In the genomic region with DNA sequence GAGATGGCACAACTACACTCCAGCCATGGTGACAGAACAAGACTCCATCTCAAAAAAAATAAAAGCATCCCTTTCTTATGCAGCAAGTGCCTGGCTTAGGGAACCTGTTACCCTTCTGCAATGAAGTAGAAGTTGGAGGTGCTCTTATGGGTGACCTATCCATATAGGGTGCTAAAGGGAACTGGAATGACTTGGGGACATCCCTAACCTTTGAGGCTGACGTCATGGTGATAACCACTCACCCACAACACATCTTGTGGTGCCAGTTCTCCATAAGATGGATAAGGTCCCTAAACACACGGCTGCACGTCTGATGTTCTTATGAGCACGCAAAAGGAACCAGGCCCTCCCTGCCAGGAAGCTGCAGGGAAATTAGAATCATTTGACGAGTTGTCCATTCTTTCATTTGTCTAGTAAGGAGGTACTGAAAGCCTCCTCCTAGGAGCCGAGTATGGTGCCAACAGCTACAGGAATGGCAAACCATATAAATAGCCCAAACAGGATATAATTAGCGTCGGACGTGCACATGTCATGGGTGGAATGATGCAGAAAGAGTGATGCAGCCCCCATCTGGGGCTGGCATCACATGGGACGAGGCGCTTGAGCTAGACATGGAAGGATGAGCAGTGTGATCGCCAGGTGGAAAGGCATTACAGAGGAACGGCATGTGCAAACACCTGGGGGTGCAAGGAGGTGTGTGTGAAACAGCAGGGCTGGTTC, we compare ENCODE assay signal across 16 cellular contexts.
"Had no signal": no experiment of that assay in that cellular context is flagged by ENCODE, and none has a peak within 500 bp of the region (broad histone marks: within the 10 kb centered on the region; RNA-seq: fewer than 3 reads in every experiment).

No MANE protein-coding gene starts in this region.

- H3K4me1 ChIP-seq: prostate gland had no signal

- H3K36me3 Mint-ChIP-seq: activated naive CD8-positive, alpha-beta T cell treated with anti-CD3 and anti-CD28 coated beads, Interleukin-2, amount 10 ng/mL, durations not matched to agents 7 days and 5 days; mesothelial cell of epicardium; naive thymus-derived CD4-positive, alpha-beta T cell had no signal

- H3K9me3 Mint-ChIP-seq: activated naive CD8-positive, alpha-beta T cell treated with anti-CD3 and anti-CD28 coated beads, Interleukin-2, amount 10 ng/mL, durations not matched to agents 7 days and 5 days; mesothelial cell of epicardium; naive thymus-derived CD4-positive, alpha-beta T cell; T-helper 1 cell treated with Interleukin-12 subunit alpha and Interleukin-12 subunit beta and Interleukin-4 antibody, amounts not matched to agents 30 μg/mL and 1 μg/mL, for 36 hours had no signal

- ATAC-seq: activated CD4-positive, CD25-positive, alpha-beta regulatory T cell treated with anti-CD3 and anti-CD28 coated beads, Interleukin-2, amount 50 U/mL, for 24 hours; naive thymus-derived CD4-positive, alpha-beta T cell; sciatic nerve; stimulated activated naive CD8-positive, alpha-beta T cell treated with anti-CD3 and anti-CD28 coated beads, Interleukin-15, Interleukin-2, amounts not matched to agents 100 U/mL and 50 U/mL, for 24 hours; upper lobe of right lung had no signal

- H3K36me3 ChIP-seq: prostate gland, suprapubic skin, upper lobe of right lung had no signal

- H3K27ac ChIP-seq: prostate gland, suprapubic skin had no signal

- H3K4me3 ChIP-seq: prostate gland, suprapubic skin had no signal

- H3K27me3 ChIP-seq: suprapubic skin, upper lobe of right lung had no signal

- H3K9me3 ChIP-seq: prostate gland, suprapubic skin, upper lobe of right lung had no signal

- DNase-seq: activated CD4-positive, alpha-beta T cell treated with anti-CD3 and anti-CD28 coated beads, Interleukin-2, amount 50 U/mL, for 4 hours; activated effector memory CD4-positive, alpha-beta T cell treated with anti-CD3 and anti-CD28 coated beads, Interleukin-2, amount 50 U/mL, for 16 hours; activated naive CD8-positive, alpha-beta T cell treated with anti-CD3 and anti-CD28 coated beads, Interleukin-2, amount 10 ng/mL, durations not matched to agents 7 days and 5 days; activated T-cell treated with anti-CD3 and anti-CD28 coated beads, Interleukin-2, amount 50 U/mL, for 1 hour; aorta; foreskin melanocyte; head of caudate nucleus; naive thymus-derived CD4-positive, alpha-beta T cell; stimulated activated naive CD8-positive, alpha-beta T cell treated with anti-CD3 and anti-CD28 coated beads, Interleukin-15, Interleukin-2, amounts not matched to agents 100 U/mL and 50 U/mL, for 24 hours had no signal

- H3K27ac Mint-ChIP-seq: activated naive CD8-positive, alpha-beta T cell treated with anti-CD3 and anti-CD28 coated beads, Interleukin-2, amount 10 ng/mL, durations not matched to agents 7 days and 5 days; T-helper 1 cell treated with Interleukin-12 subunit alpha and Interleukin-12 subunit beta and Interleukin-4 antibody, amounts not matched to agents 30 μg/mL and 1 μg/mL, for 36 hours had no signal

- H3K4me3 Mint-ChIP-seq: activated naive CD8-positive, alpha-beta T cell treated with anti-CD3 and anti-CD28 coated beads, Interleukin-2, amount 10 ng/mL, durations not matched to agents 7 days and 5 days; mesothelial cell of epicardium; naive thymus-derived CD4-positive, alpha-beta T cell; T-helper 1 cell treated with Interleukin-12 subunit alpha and Interleukin-12 subunit beta and Interleukin-4 antibody, amounts not matched to agents 30 μg/mL and 1 μg/mL, for 36 hours had no signal
